8 cellular contexts compared by ENCODE assay signal in genomic region chr9:126722922-126723806, GRCh38.
DNase-seq lines count a peak whose midpoint lies in the region; ATAC-seq and TF ChIP-seq lines count a peak whose summit lies in the region.

No MANE protein-coding gene starts in this region.

- H3K27me3 Mint-ChIP-seq in activated T-cell treated with anti-CD3 and anti-CD28 coated beads, Interleukin-2, amount 50 U/mL, for 24 hours = no peaks in the 10 kb centered on the region

- peak overlapping the region; percentile 94 for H3K27ac Mint-ChIP-seq in activated T-cell treated with anti-CD3 and anti-CD28 coated beads, Interleukin-2, amount 50 U/mL, for 24 hours

- H3K9me3 ChIP-seq in parathyroid adenoma (ENCODE audit: control insufficient read depth, low read length) = no peaks in the 10 kb centered on the region

- H3K4me3 Mint-ChIP-seq in activated T-cell treated with anti-CD3 and anti-CD28 coated beads, Interleukin-2, amount 50 U/mL, for 24 hours = peak overlapping the region; percentile 84

- peak overlapping the region; percentile 53 for H3K4me3 ChIP-seq in fibroblast of the aortic adventitia (ENCODE audit: low read depth, low read length)
- peak overlapping the region; percentile 76 for H3K4me3 ChIP-seq in parathyroid adenoma (ENCODE audit: low read depth, low read length)
- peak overlapping the region; percentile 57 for H3K4me3 ChIP-seq in urinary bladder (ENCODE audit: low read depth, low read length)

- H3K36me3 ChIP-seq in parathyroid adenoma (ENCODE audit: control insufficient read depth, insufficient read depth, low read length) (no peaks in the 10 kb centered on the region), urinary bladder (ENCODE audit: insufficient read depth) (no peaks in the 10 kb centered on the region)

- H3K9ac ChIP-seq in parathyroid adenoma = peak overlapping the region; percentile 28

- H3K4me1 Mint-ChIP-seq in activated T-cell treated with anti-CD3 and anti-CD28 coated beads, Interleukin-2, amount 50 U/mL, for 24 hours (ENCODE audit: low read depth) = peaks cover 42% of the 10 kb centered on the region

- 2% methylated on average over 68 of the region's 68 CpGs for WGBS in urinary bladder

- TF ChIP-seq CTCF in fibroblast of the aortic adventitia (IDR thresholded peaks at IDR 0.05; ENCODE audit: insufficient read depth, low read length) = no peak
- TF ChIP-seq CTCF in parathyroid adenoma (IDR thresholded peaks at IDR 0.05) = no peak

- H3K4me1 ChIP-seq in parathyroid adenoma (peaks cover 12% of the 10 kb centered on the region), urinary bladder (ENCODE audit: insufficient read depth) (peaks cover 2% of the 10 kb centered on the region)

- ATAC-seq in GM21576 (IDR thresholded peaks at IDR 0.05; ENCODE audit: unreplicated experiment) = peak; percentile 40

- H3K9me3 Mint-ChIP-seq in activated T-cell treated with anti-CD3 and anti-CD28 coated beads, Interleukin-2, amount 50 U/mL, for 24 hours = no peaks in the 10 kb centered on the region

- H3K4me2 ChIP-seq in parathyroid adenoma (ENCODE audit: low read length) = peak overlapping the region; percentile 77

- peak; percentile 84 for DNase-seq in DMS53 (lab: John Stamatoyannopoulos, UW)
- DNase-seq in NCI-H510A (lab: John Stamatoyannopoulos, UW) = peak; percentile 70
- DNase-seq in activated T-cell treated with anti-CD3 and anti-CD28 coated beads, Interleukin-2, amount 50 U/mL, for 24 hours = peak; percentile 84
- no peak for DNase-seq in fibroblast of the aortic adventitia (ENCODE audit: low read depth)
- DNase-seq in cortex of kidney (lab: John Stamatoyannopoulos, UW) = no peak

- H3K79me2 ChIP-seq in parathyroid adenoma = no peaks in the 10 kb centered on the region

- H3K27me3 ChIP-seq in parathyroid adenoma (ENCODE audit: control insufficient read depth, insufficient read depth, low read length) = no peaks in the 10 kb centered on the region

- H2AFZ ChIP-seq in parathyroid adenoma = peak overlapping the region; percentile 97

- no peaks in the 10 kb centered on the region for H3K36me3 Mint-ChIP-seq in activated T-cell treated with anti-CD3 and anti-CD28 coated beads, Interleukin-2, amount 50 U/mL, for 24 hours (ENCODE audit: low read depth)

- H3K27ac ChIP-seq in parathyroid adenoma (peak overlapping the region; percentile 91), urinary bladder (ENCODE audit: low read depth) (peak overlapping the region; percentile 63)

Comparison
In these comparisons a context has a peak if more than half of its experiments do, and no peak if none do; other contexts are left out.
1. DNase-seq: peak in DMS53 (single experiment), NCI-H510A (single experiment) and activated T-cell treated with anti-CD3 and anti-CD28 coated beads, Interleukin-2, amount 50 U/mL, for 24 hours (single experiment); none in fibroblast of the aortic adventitia (single experiment) and cortex of kidney (single experiment).
2. Peak in every context shown above with its lines, with median percentiles within 50 percentile points of each other: H3K4me3 ChIP-seq.